ENCODE assay signal across 17 cellular contexts in genomic region chr17:45935710-45936509, GRCh38. TPM values are rescaled to one million over a fixed set of nuclear protein-coding genes. Genes with fewer than 3 reads are reported as not detected.
DNase-seq lines count a peak whose midpoint lies in the region; ATAC-seq, FAIRE-seq and TF ChIP-seq lines count a peak whose summit lies in the region.
"Had no signal": no experiment of that assay in that cellular context is flagged by ENCODE, and none has a peak within 500 bp of the region (broad histone marks: within the 10 kb centered on the region; RNA-seq: fewer than 3 reads in every experiment).

No MANE protein-coding gene starts in this region.

- FAIRE-seq in bronchial epithelial cell (lab: Jason Lieb, UNC) = peak; percentile 91

- DNase-seq in SK-N-MC (ENCODE audit: low read depth, low spot score) (no peak), bronchial epithelial cell (ENCODE audit: low read depth) (no peak), gastrocnemius medialis (no peak), NK-92 (lab: John Stamatoyannopoulos, UW; ENCODE audit: unreplicated experiment) (no peak), type B pancreatic cell (ENCODE audit: extremely low spot score, unreplicated experiment) (no peak)
- DNase-seq: CD4-positive, alpha-beta memory T cell; GF-D8; MV-4-11; NCI-H226; NCI-H82 had no signal

- no peaks in the 10 kb centered on the region for H3K4me1 Mint-ChIP-seq in type B pancreatic cell (ENCODE audit: unreplicated experiment)
- H3K4me1 Mint-ChIP-seq: CD4-positive, alpha-beta memory T cell had no signal

- H3K4me3 Mint-ChIP-seq in type B pancreatic cell = no peak overlapping the region
- H3K4me3 Mint-ChIP-seq: CD4-positive, alpha-beta memory T cell had no signal

- no peaks in the 10 kb centered on the region for H3K9me3 Mint-ChIP-seq in type B pancreatic cell
- H3K9me3 Mint-ChIP-seq: CD4-positive, alpha-beta memory T cell had no signal

- in situ Hi-C loops in gastrocnemius medialis (cut with MboI; ENCODE audit: low sequenced_read_pairs in 4 of 4) = no loop called here

- H3K36me3 Mint-ChIP-seq in type B pancreatic cell = no peaks in the 10 kb centered on the region
- H3K36me3 Mint-ChIP-seq: CD4-positive, alpha-beta memory T cell had no signal

- H3K27ac ChIP-seq in SK-N-MC = peak overlapping the region; percentile 91
- peak overlapping the region; percentile 30 for H3K27ac ChIP-seq in layer of hippocampus (ENCODE audit: low read depth, low read length)
- peak overlapping the region; percentile 49 to 82 (median 66) for H3K27ac ChIP-seq in gastrocnemius medialis
- H3K27ac ChIP-seq: BLaER1, KMS-11, SJSA1 had no signal

- H3K9me3 ChIP-seq in SK-N-MC (ENCODE audit: low read depth, low read length) (no peaks in the 10 kb centered on the region), gastrocnemius medialis (no peaks in the 10 kb centered on the region)
- H3K9me3 ChIP-seq: BLaER1, HAP-1, SJSA1 had no signal

- peak overlapping the region; percentile 11 for H3K9ac ChIP-seq in SK-N-MC (ENCODE audit: insufficient read length)
- H3K9ac ChIP-seq: BLaER1, KMS-11 had no signal

- H3K4me1 ChIP-seq in gastrocnemius medialis = peaks cover 41 to 46% of the 10 kb centered on the region in 2 donors
- H3K4me1 ChIP-seq: BLaER1, HAP-1, SJSA1 had no signal

- H3K27me3 ChIP-seq in bronchial epithelial cell (ENCODE audit: control insufficient read depth, insufficient read depth, low read length) (peaks cover 2% of the 10 kb centered on the region), layer of hippocampus (ENCODE audit: control insufficient read depth, insufficient read depth, low read length) (no peaks in the 10 kb centered on the region), gastrocnemius medialis (no peaks in the 10 kb centered on the region)
- H3K27me3 ChIP-seq: BLaER1 had no signal

- no peak overlapping the region for H3K27ac Mint-ChIP-seq in type B pancreatic cell
- H3K27ac Mint-ChIP-seq: CD4-positive, alpha-beta memory T cell had no signal

- peaks cover 32% of the 10 kb centered on the region for H3K27me3 Mint-ChIP-seq in type B pancreatic cell

- no peak for TF ChIP-seq POLR2A in gastrocnemius medialis (IDR thresholded peaks at IDR 0.05)

- ATAC-seq in gastrocnemius medialis (no peak), HG03460 (IDR thresholded peaks at IDR 0.05; ENCODE audit: unreplicated experiment) (no peak)
- ATAC-seq: Panc1 had no signal

- TF ChIP-seq CTCF in bronchial epithelial cell (IDR thresholded peaks at IDR 0.05; ENCODE audit: insufficient read depth, low read length, severe bottlenecking) = no peak
- TF ChIP-seq CTCF in gastrocnemius medialis (IDR thresholded peaks at IDR 0.05 in 4 of 5, conservative IDR thresholded peaks at IDR 0.05 in 1 of 5) = no peak
- TF ChIP-seq CTCF in type B pancreatic cell (conservative IDR thresholded peaks at IDR 0.05) = no peak

- H3K36me3 ChIP-seq in SK-N-MC (ENCODE audit: insufficient read depth, low read length) (peaks cover 10% of the 10 kb centered on the region; the same call in 1 of the 2 replicates), bronchial epithelial cell (ENCODE audit: control insufficient read depth, insufficient read depth, low read length) (no peaks in the 10 kb centered on the region), gastrocnemius medialis (no peaks in the 10 kb centered on the region)
- H3K36me3 ChIP-seq: BLaER1, HAP-1, SJSA1 had no signal

- intact Hi-C loops in gastrocnemius medialis (cut with DNase I; ENCODE audit: low total_unique reads) = no loop called here

- H3K4me3 ChIP-seq in SK-N-MC (0 out of 2 replicates have a peak overlapping the region, but pooled peaks have one; percentile 11), bronchial epithelial cell (ENCODE audit: low read depth, low read length) (no peak overlapping the region), gastrocnemius medialis (no peak overlapping the region)
- H3K4me3 ChIP-seq: BLaER1, HAP-1, SJSA1 had no signal

RNA-seq across cellular contexts. Expression of gene MAPT, which starts 41.6 kb away (rescaled TPM):
- total RNA-seq in bronchial epithelial cell (0.13 and 0.26 TPM in 2 replicates), gastrocnemius medialis (100 to 1,000 TPM in 1 of 4 donors, 10 to 100 TPM in 3; 70.3 to 120 (median 82.8) TPM), type B pancreatic cell (ENCODE audit: low replicate concordance) (3.5 and 4.5 TPM in 2 replicates)

Comparison
In these comparisons a context has a peak if more than half of its experiments do, and no peak if none do; other contexts are left out.
1. H3K27ac ChIP-seq: peak in every context shown above with its lines; median percentile 91 in SK-N-MC; 66 in gastrocnemius medialis; 30 in layer of hippocampus.
2. RNA of gene MAPT, which starts 41.6 kb away (total RNA-seq): 70.3 to 120 TPM in gastrocnemius medialis; 3.5 to 4.5 TPM in type B pancreatic cell and 0.13 to 0.26 TPM in bronchial epithelial cell; every median in the first group is over 10 times any median in the second.